8 cellular contexts compared by ENCODE assay signal in the genomic region with DNA sequence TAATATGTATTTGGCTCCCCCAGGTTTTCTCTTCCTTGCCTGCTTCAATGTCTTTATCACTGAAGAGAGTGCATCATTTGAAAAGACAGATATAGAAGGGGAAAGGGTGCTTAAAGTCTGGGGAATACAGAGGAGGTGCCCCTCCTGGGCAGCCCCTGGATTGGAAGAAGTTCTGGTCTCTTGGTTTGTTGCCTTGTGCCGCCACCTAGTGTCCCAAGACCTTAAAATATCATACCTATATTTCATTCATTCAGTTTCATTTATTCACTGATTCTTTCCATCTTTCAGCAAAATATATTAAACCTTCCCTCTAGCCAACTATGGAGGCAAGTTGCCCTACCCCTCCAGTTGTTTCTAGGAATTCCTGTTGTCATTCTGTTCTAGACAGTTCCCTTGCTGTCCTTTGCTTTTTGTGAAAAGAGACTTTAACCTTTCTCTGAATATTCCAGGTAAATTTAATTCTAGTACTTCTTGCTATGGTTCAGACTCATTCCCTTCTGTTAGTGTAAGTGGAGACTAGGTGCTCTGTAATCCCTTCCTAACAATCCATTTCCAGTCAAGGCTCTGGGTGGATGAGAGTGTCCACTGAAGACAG. TPM values are rescaled to one million over a fixed set of nuclear protein-coding genes. Genes with fewer than 3 reads are reported as not detected.
DNase-seq lines count a peak whose midpoint lies in the region; ATAC-seq and TF ChIP-seq lines count a peak whose summit lies in the region.

No MANE protein-coding gene starts in this region.

- H3K9me3 ChIP-seq in A673 (ENCODE audit: low read depth, low read length, poor library complexity, severe bottlenecking) (no peaks in the 10 kb centered on the region), OCI-LY1 (ENCODE audit: low read length) (no peaks in the 10 kb centered on the region), psoas muscle (no peaks in the 10 kb centered on the region)

- in situ Hi-C loops in G401 (cut with HindIII; ENCODE audit: low sequenced_read_pairs): no loop called here

- H3K79me2 ChIP-seq in OCI-LY1 (ENCODE audit: insufficient read depth, low read length): no peaks in the 10 kb centered on the region

- H3K36me3 ChIP-seq in A673 (ENCODE audit: insufficient read depth, low read length, poor library complexity, severe bottlenecking) (no peaks in the 10 kb centered on the region), OCI-LY1 (ENCODE audit: insufficient read depth, low read length) (no peaks in the 10 kb centered on the region), psoas muscle (ENCODE audit: insufficient read depth in 1 of 2, low read depth in 1 of 2) (no peaks in the 10 kb centered on the region)

- no peaks in the 10 kb centered on the region for H4K20me1 ChIP-seq in OCI-LY1 (ENCODE audit: insufficient read depth, low read length)

- H3K4me1 ChIP-seq in A673 (ENCODE audit: insufficient read depth, low read length, poor library complexity, severe bottlenecking) (no peaks in the 10 kb centered on the region), OCI-LY1 (ENCODE audit: insufficient read depth, low read length, severe bottlenecking) (no peaks in the 10 kb centered on the region), psoas muscle (peaks cover 3% of the 10 kb centered on the region)

- CTCF ChIA-PET in A673 (lab: Charles Lee): interaction anchor here (0.6 to 3.3 kb wide), 3 partner anchors 59 to 144 kb away, joined by 3 to 98 read pairs (median 25); no protein-coding TSS in a partner anchor

- no peaks in the 10 kb centered on the region for H3K9me2 ChIP-seq in OCI-LY1 (ENCODE audit: low read depth, low read length)

- no peaks in the 10 kb centered on the region for H3F3A ChIP-seq in OCI-LY1 (ENCODE audit: insufficient read depth, low read length)

- no peak overlapping the region for H3K27ac ChIP-seq in A673 (ENCODE audit: low read depth, low read length, poor library complexity, severe bottlenecking)
- H3K27ac ChIP-seq in OCI-LY1 (ENCODE audit: low read depth, low read length, poor library complexity, severe bottlenecking): no peak overlapping the region
- H3K27ac ChIP-seq in psoas muscle: no peak overlapping the region

- intact Hi-C loops in A673 (cut with micrococcal nuclease; ENCODE audit: unreplicated experiment): loop anchor here (1.0 kb wide), 1 partner anchor 59 kb away; no protein-coding TSS in a partner anchor
- intact Hi-C loops in psoas muscle (cut with DNase I): loop anchor here (1.0 kb wide), 1 partner anchor 59 kb away; no protein-coding TSS in a partner anchor

- ATAC-seq in psoas muscle: no peak
- ATAC-seq in GM18519 (IDR thresholded peaks at IDR 0.05; ENCODE audit: low FRiP score, unreplicated experiment): no peak

- no peak overlapping the region for H3K4me2 ChIP-seq in OCI-LY1 (ENCODE audit: low read length)

- BruUV-seq in A673 (replicated peaks; lab: Mats Ljungman, UMichigan): no TSS peak

- H3K27me3 ChIP-seq in A673 (replicated peaks; ENCODE audit: insufficient read depth, low read depth, low read length, poor library complexity) (peaks cover 25% of the 10 kb centered on the region), OCI-LY1 (ENCODE audit: insufficient read depth, low read length) (peaks cover 6% of the 10 kb centered on the region; the same call in 1 of the 2 replicates), psoas muscle (ENCODE audit: insufficient read depth in 3 of 3, low read length in 2 of 3) (peaks cover 5 to 54% (median 16%) of the 10 kb centered on the region in 3 donors)

- H3K4me3 ChIP-seq in A673 (ENCODE audit: low read depth, low read length, poor library complexity, severe bottlenecking) (no peak overlapping the region), OCI-LY1 (ENCODE audit: low read depth, low read length, poor library complexity, severe bottlenecking) (no peak overlapping the region), cardiac fibroblast (replicated peaks in 1 of 2; ENCODE audit: low read depth in 2 of 2, low read length in 2 of 2) (no peak overlapping the region), psoas muscle (no peak overlapping the region)

- TF ChIP-seq CTCF in A673 (conservative IDR thresholded peaks at IDR 0.05; ENCODE audit: low read depth, low read length): peak; percentile 62
- peak; percentile 66; the same call in 1 of the 2 replicates for TF ChIP-seq CTCF in OCI-LY1 (IDR thresholded peaks at IDR 0.05; ENCODE audit: low read length)
- TF ChIP-seq CTCF in cardiac fibroblast (IDR thresholded peaks at IDR 0.05; ENCODE audit: low read depth, low read length): peak; percentile 36
- peak; percentile 30 for TF ChIP-seq CTCF in psoas muscle (IDR thresholded peaks at IDR 0.05)

- no peak overlapping the region for H2AFZ ChIP-seq in OCI-LY1 (ENCODE audit: low read length)

- WGBS in psoas muscle, 3 donors: 23 to 38% (median 25%) methylated on average over 1 of the region's 1 CpG

- POLR2A ChIA-PET in A673 (lab: Charles Lee; ENCODE audit: low non-redundant PET): no interaction called here

- no peak overlapping the region for H3K9ac ChIP-seq in OCI-LY1 (ENCODE audit: low read length)

- peak; percentile 70 for DNase-seq in A673 (ENCODE audit: low spot score)
- peak; percentile 68 for DNase-seq in G401 (ENCODE audit: low spot score)
- DNase-seq in cardiac fibroblast (ENCODE audit: low read depth in 2 of 2): peak; percentile 27 to 48
- no peak for DNase-seq in psoas muscle
- DNase-seq in T-helper 9 cell: no peak
- DNase-seq in activated CD4-positive, CD25-positive, alpha-beta regulatory T cell treated with anti-CD3 and anti-CD28 coated beads, Interleukin-2, amount 50 U/mL, for 72 hours: no peak

RNA-seq across cellular contexts. Expression of gene MEF2D, which starts 56.1 kb away (rescaled TPM):
- 18.3 and 21.8 TPM in 2 replicates for total RNA-seq in A673 (2021)
- 5.5 and 7.3 TPM in 2 replicates for total RNA-seq in G401 (2014; rRNA removed; shearing (Covaris generic))
- 100 to 1,000 TPM; 126 to 258 (median 188) TPM for total RNA-seq in psoas muscle
- polyA plus RNA-seq in psoas muscle: 10 to 100 TPM; 43.1 to 65.3 (median 58.4) TPM

Comparison
In these comparisons a context has a peak if more than half of its experiments do, and no peak if none do; other contexts are left out.
1. DNase-seq: peak in A673 (single experiment), G401 (single experiment) and cardiac fibroblast (2 of 2); none in psoas muscle (0 of 2), T-helper 9 cell (single experiment) and activated CD4-positive, CD25-positive, alpha-beta regulatory T cell treated with anti-CD3 and anti-CD28 coated beads, Interleukin-2, amount 50 U/mL, for 72 hours (single experiment).
2. Peak in every context shown above with its lines, with median percentiles within 50 percentile points of each other: CTCF ChIP-seq.